In the genomic region with DNA sequence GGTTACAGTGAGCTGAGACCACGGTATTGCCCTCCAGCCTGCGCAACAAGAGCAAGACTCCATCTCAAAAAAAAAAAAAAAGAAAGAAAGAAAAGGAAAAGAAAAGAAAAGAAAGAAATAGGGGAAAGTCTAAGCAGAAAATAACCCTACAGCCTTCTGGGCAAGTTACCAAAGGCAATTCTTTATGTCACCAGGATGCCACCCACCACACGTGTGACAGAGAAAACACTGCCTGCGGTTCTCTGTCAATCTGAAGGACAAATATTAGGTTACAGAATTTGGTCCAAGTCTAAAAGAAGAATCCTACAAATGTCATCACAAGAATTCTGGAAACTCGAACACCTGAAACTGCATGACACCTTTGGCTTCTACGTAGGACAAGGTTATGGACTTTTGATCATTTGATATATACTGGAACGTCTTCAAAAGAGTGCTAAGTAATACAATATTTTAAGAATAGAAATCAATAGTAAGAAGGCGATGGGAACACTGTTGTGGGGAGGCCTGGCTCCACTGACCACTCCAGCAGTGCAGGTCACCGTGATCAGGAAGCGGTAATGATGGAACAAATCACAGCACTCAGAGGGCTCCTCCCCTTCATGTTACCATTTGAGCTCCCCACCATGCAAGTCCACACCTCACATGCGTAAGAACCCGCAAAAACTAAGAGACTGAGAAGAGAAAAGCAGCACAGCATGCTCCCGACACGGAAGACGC, we compare ENCODE assay signal across 15 cellular contexts.
DNase-seq lines count a peak whose midpoint lies in the region; ATAC-seq and TF ChIP-seq lines count a peak whose summit lies in the region.
"Had no signal": no experiment of that assay in that cellular context is flagged by ENCODE, and none has a peak within 500 bp of the region (broad histone marks: within the 10 kb centered on the region; RNA-seq: fewer than 3 reads in every experiment).

No MANE protein-coding gene starts in this region.

- no peaks in the 10 kb centered on the region for H3K9me3 Mint-ChIP-seq in stimulated activated memory B cell treated with anti-CD40 and anti-IgM and Interleukin-4, amounts not matched to agents 10 μg/mL and 1 μg/mL and 100 μg/mL, for 72 hours
- H3K9me3 Mint-ChIP-seq in immature natural killer cell: no peaks in the 10 kb centered on the region
- H3K9me3 Mint-ChIP-seq: T-cell had no signal

- H3K4me3 Mint-ChIP-seq in stimulated activated memory B cell treated with anti-CD40 and anti-IgM and Interleukin-4, amounts not matched to agents 10 μg/mL and 1 μg/mL and 100 μg/mL, for 72 hours: no peak overlapping the region
- H3K4me3 Mint-ChIP-seq in immature natural killer cell: no peak overlapping the region
- H3K4me3 Mint-ChIP-seq: T-cell had no signal

- H3K27me3 ChIP-seq in right cardiac atrium (ENCODE audit: control insufficient read depth, insufficient read depth): no peaks in the 10 kb centered on the region
- H3K27me3 ChIP-seq: BE2C had no signal

- no peaks in the 10 kb centered on the region for H3K9me3 ChIP-seq in right cardiac atrium (ENCODE audit: control insufficient read depth, low read length)
- H3K9me3 ChIP-seq: BE2C, HAP-1 had no signal

- intact Hi-C loops in right cardiac atrium (cut with DNase I): no loop called here

- peaks cover 5% of the 10 kb centered on the region for H3K4me1 ChIP-seq in right cardiac atrium (ENCODE audit: control insufficient read depth, insufficient read depth, low read length)

- DNase-seq in right cardiac atrium (no peak), immature natural killer cell (no peak), anterior cingulate cortex (lab: John Stamatoyannopoulos, UW) (no peak)
- DNase-seq in activated effector memory CD4-positive, alpha-beta T cell treated with anti-CD3 and anti-CD28 coated beads, Interleukin-2, amount 50 U/mL, for 16 hours: no peak
- DNase-seq: activated CD4-positive, alpha-beta T cell treated with anti-CD3 and anti-CD28 coated beads for 1 hour; amniotic stem cell; effector memory CD4-positive, alpha-beta T cell; MM.1S; T-cell had no signal

- peaks cover 35% of the 10 kb centered on the region for H3K36me3 Mint-ChIP-seq in stimulated activated memory B cell treated with anti-CD40 and anti-IgM and Interleukin-4, amounts not matched to agents 10 μg/mL and 1 μg/mL and 100 μg/mL, for 72 hours
- peaks cover 0 to 16% (median 6%) of the 10 kb centered on the region in 3 donors for H3K36me3 Mint-ChIP-seq in immature natural killer cell

- H3K4me1 Mint-ChIP-seq in stimulated activated memory B cell treated with anti-CD40 and anti-IgM and Interleukin-4, amounts not matched to agents 10 μg/mL and 1 μg/mL and 100 μg/mL, for 72 hours: peaks cover 15% of the 10 kb centered on the region
- no peaks in the 10 kb centered on the region for H3K4me1 Mint-ChIP-seq in immature natural killer cell

- ATAC-seq in right cardiac atrium (peak in 1 of 2 donors; percentile 31), GM21367 (IDR thresholded peaks at IDR 0.05; ENCODE audit: unreplicated experiment) (no peak)
- no peak for ATAC-seq in stimulated activated memory B cell treated with anti-CD40 and anti-IgM and Interleukin-4, amounts not matched to agents 10 μg/mL and 1 μg/mL and 100 μg/mL, for 72 hours
- ATAC-seq: T-cell had no signal

- TF ChIP-seq CTCF in C4-2B (conservative IDR thresholded peaks at IDR 0.05): no peak

- peak overlapping the region; percentile 5; the same call in 1 of the 2 replicates for H3K27ac ChIP-seq in C4-2B
- peak overlapping the region; percentile 97 for H3K27ac ChIP-seq in angular gyrus (ENCODE audit: low read depth, low read length)
- peak overlapping the region; percentile 5 for H3K27ac ChIP-seq in right cardiac atrium (ENCODE audit: low read length)

- 86% methylated on average over 15 of the region's 15 CpGs for WGBS in right cardiac atrium

- peak overlapping the region; percentile 44 for H3K27ac Mint-ChIP-seq in stimulated activated memory B cell treated with anti-CD40 and anti-IgM and Interleukin-4, amounts not matched to agents 10 μg/mL and 1 μg/mL and 100 μg/mL, for 72 hours
- no peak overlapping the region for H3K27ac Mint-ChIP-seq in immature natural killer cell
- H3K27ac Mint-ChIP-seq: T-cell had no signal

- no peaks in the 10 kb centered on the region for H3K27me3 Mint-ChIP-seq in stimulated activated memory B cell treated with anti-CD40 and anti-IgM and Interleukin-4, amounts not matched to agents 10 μg/mL and 1 μg/mL and 100 μg/mL, for 72 hours
- H3K27me3 Mint-ChIP-seq in immature natural killer cell (ENCODE audit: low read depth in 3 of 3): peaks cover 0 to 3% (median 1%) of the 10 kb centered on the region in 3 donors
- H3K27me3 Mint-ChIP-seq: T-cell had no signal

- H3K4me3 ChIP-seq in right cardiac atrium (ENCODE audit: low read length): no peak overlapping the region
- H3K4me3 ChIP-seq: HAP-1 had no signal

Comparison
In these comparisons a context has a peak if more than half of its experiments do, and no peak if none do; other contexts are left out.
1. H3K27ac ChIP-seq: peak in every context shown above with its lines; median percentile 97 in angular gyrus; 5 in C4-2B; 5 in right cardiac atrium.